Comparison of ENCODE assay signal across 1 cellular context in the genomic region with DNA sequence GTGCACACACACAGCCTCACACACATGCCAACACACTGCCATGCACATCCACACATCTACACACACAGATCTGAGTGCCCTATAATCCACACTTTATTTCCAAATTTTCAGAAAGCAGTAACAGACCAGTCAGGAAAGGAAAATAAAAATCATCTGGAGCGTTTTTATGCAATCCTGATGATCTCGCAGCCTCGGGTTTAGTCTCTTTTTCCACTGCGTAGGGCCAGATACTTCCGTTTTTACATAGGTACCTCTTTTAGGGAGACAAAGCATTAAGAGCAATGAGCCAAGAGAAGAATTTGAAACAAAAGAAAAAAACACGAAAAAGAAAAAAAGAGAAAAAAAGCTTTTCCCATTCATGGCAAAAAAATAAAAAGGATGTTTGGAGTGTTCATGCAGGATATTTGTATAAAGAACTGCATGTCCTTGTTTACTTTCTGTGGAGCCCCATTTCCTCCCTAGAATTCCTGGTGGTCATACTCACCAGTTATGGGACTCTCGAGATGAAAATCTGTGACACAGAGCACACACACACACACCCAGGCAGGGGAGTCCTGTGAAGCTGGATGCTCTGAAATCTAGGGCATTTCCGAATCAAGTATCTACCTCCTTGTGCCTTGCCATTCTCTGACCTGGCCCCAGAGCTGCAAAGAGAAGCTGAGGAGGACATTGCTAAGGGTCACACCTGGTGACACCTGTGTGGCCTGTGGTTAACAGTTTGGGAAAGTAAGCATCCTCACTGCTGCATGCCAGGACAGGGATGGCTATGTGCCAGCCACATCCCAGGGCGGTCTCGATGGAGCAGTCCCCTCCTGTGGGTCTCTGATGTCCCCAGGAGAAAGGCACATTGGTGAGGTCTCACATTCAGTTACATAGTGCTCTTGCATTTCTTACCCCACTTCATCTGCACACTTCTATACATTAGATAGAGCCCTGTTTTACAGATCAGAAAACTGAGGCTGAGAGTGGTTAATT.
TF ChIP-seq lines count a peak whose summit lies in the region.

No MANE protein-coding gene starts in this region.

TF ChIP-seq in IMR-90, 13 proteins besides CTCF, POLR2A, EP300 and RAD21 (continued from another document):
- TF ChIP-seq, protein P1, sequence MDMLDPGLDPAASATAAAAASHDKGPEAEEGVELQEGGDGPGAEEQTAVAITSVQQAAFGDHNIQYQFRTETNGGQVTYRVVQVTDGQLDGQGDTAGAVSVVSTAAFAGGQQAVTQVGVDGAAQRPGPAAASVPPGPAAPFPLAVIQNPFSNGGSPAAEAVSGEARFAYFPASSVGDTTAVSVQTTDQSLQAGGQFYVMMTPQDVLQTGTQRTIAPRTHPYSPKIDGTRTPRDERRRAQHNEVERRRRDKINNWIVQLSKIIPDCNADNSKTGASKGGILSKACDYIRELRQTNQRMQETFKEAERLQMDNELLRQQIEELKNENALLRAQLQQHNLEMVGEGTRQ (IDR thresholded peaks at IDR 0.05; ENCODE audit: low read depth, low read length) = no peak
- no peak; the same call in 1 of the 2 replicates for TF ChIP-seq MAZ (IDR thresholded peaks at IDR 0.05; ENCODE audit: borderline replicate concordance, low read depth, low read length)
- TF ChIP-seq RFX5 (IDR thresholded peaks at IDR 0.05; ENCODE audit: low read depth, low read length) = no peak
- TF ChIP-seq CHD1 (IDR thresholded peaks at IDR 0.05; ENCODE audit: low read depth, low read length) = no peak
- no peak for TF ChIP-seq MAFK (IDR thresholded peaks at IDR 0.05; ENCODE audit: low read depth, low read length)
- no peak for TF ChIP-seq BHLHE40 (IDR thresholded peaks at IDR 0.05; ENCODE audit: low read depth, low read length)
- no peak for TF ChIP-seq MXI1 (IDR thresholded peaks at IDR 0.05; ENCODE audit: borderline replicate concordance, low read depth, low read length)
- TF ChIP-seq CEBPB (IDR thresholded peaks at IDR 0.05; ENCODE audit: low read depth, low read length) = no peak
- no peak for TF ChIP-seq NFE2L2 (IDR thresholded peaks at IDR 0.05; ENCODE audit: low read depth, low read length)
